8 cellular contexts compared by ENCODE assay signal in the genomic region with DNA sequence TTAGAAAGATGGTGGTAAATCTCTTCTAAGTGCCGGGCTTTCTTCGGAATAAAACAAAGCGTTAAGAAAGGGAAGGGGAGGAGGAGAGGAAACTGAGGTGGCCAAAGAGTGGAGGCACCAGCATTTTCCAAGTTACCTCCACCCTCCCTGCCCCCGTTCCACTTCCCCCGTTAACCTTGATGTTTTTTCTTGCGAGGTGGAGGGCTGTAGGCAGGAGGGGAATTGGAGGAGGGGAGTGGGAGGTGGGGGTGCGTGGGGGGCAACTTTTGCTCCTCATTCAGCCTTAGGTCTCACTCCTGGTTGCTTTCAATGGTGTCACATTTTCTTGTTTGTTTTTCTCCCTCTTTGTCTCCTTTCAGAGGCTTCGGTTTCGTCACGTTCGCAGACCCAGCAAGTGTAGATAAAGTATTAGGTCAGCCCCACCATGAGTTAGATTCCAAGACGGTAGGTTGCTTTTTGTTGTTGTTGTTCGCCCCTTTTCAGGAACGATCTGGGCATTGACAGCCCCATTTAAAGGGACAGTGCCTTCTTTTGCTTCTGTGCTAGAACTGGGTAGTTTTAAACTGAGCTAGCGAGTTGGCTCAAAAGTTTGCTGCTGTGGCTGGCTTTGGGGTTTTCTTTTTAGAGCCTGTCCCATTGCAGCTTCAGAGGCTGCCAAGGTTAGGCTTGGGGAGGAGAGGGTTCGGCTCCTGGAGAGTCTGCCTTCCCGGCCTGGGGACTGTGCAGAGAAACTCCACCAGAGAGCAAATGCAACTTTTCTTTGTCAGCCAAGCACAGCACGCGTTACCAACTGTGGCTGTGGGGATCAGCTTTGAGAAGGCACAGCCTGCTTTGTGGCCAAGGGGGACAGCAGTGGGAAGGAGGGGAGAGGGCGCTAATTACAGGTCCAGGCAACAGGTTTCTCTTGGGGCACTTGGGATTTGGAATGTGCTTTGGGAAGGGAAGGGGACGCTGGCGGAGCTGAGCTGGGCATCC. TPM values are rescaled to one million over a fixed set of nuclear protein-coding genes. Genes with fewer than 3 reads are reported as not detected.
DNase-seq lines count a peak whose midpoint lies in the region; ATAC-seq, FAIRE-seq and TF ChIP-seq lines count a peak whose summit lies in the region.

No MANE protein-coding gene starts in this region.

- FAIRE-seq in keratinocyte (lab: Jason Lieb, UNC), result no peak

- peaks cover 7% of the 10 kb centered on the region; the same call in 1 of the 2 replicates for H3K4me1 ChIP-seq in BE2C
- H3K4me1 ChIP-seq in keratinocyte (ENCODE audit: control insufficient read depth, extremely low read depth, insufficient read depth, low read length), result peaks cover 19% of the 10 kb centered on the region
- peaks cover 2 to 26% (median 22%) of the 10 kb centered on the region in 5 donors for H3K4me1 ChIP-seq in subcutaneous abdominal adipose tissue (ENCODE audit: control insufficient read depth in 5 of 5, insufficient read depth in 5 of 5, low read length in 5 of 5)

- H3K9me3 Mint-ChIP-seq in activated naive CD8-positive, alpha-beta T cell treated with anti-CD3 and anti-CD28 coated beads, Interleukin-2, amount 50 U/mL, for 24 hours, result no peaks in the 10 kb centered on the region

- peak overlapping the region; percentile 18 for H2AFZ ChIP-seq in keratinocyte (ENCODE audit: control insufficient read depth, low read length)

- H3K9me3 ChIP-seq in BE2C (no peaks in the 10 kb centered on the region), keratinocyte (ENCODE audit: control insufficient read depth, low read depth, low read length) (no peaks in the 10 kb centered on the region), subcutaneous abdominal adipose tissue (ENCODE audit: control insufficient read depth in 5 of 5, low read length in 5 of 5) (no peaks in the 10 kb centered on the region)

- H3K4me2 ChIP-seq in keratinocyte (ENCODE audit: control insufficient read depth, extremely low read depth, insufficient read depth, low read depth, low read length), result peak overlapping the region; percentile 76

- peaks cover 36% of the 10 kb centered on the region for H3K36me3 Mint-ChIP-seq in activated naive CD8-positive, alpha-beta T cell treated with anti-CD3 and anti-CD28 coated beads, Interleukin-2, amount 50 U/mL, for 24 hours (ENCODE audit: low read depth)

- DNase-seq in BE2C (no peak), HFF-Myc (ENCODE audit: extremely low read depth, low read depth) (no peak), keratinocyte (ENCODE audit: low read depth, low spot score) (no peak), HPDE6-E6E7 (ENCODE audit: extremely low spot score) (no peak)
- DNase-seq in activated naive CD8-positive, alpha-beta T cell treated with anti-CD3 and anti-CD28 coated beads, Interleukin-2, amount 50 U/mL, for 24 hours, result no peak

- peak overlapping the region; percentile 87 for H3K4me3 Mint-ChIP-seq in activated naive CD8-positive, alpha-beta T cell treated with anti-CD3 and anti-CD28 coated beads, Interleukin-2, amount 50 U/mL, for 24 hours

- no peak for ATAC-seq in activated naive CD8-positive, alpha-beta T cell treated with anti-CD3 and anti-CD28 coated beads, Interleukin-2, amount 50 U/mL, for 24 hours
- ATAC-seq in GM18870 (IDR thresholded peaks at IDR 0.05; ENCODE audit: unreplicated experiment) (no peak), GM19397 (IDR thresholded peaks at IDR 0.05; ENCODE audit: unreplicated experiment) (no peak)

- H3K9ac ChIP-seq in keratinocyte (ENCODE audit: control insufficient read depth, extremely low read depth, insufficient read depth, low read length) (peak overlapping the region; percentile 66), subcutaneous abdominal adipose tissue (ENCODE audit: low read length in 5 of 5) (peak overlapping the region in 4 of 5 donors; percentile 51 to 68 (median 60))

- H3K4me3 ChIP-seq in BE2C (ENCODE audit: low read depth, low read length) (peak overlapping the region; percentile 81), HFF-Myc (replicated peaks; ENCODE audit: low read depth, low read length) (peak overlapping the region; percentile 61), keratinocyte (ENCODE audit: control insufficient read depth in 2 of 3, extremely low read depth in 1 of 3, insufficient read depth in 2 of 3, low read depth in 1 of 3, low read length in 3 of 3) (peak overlapping the region; percentile 57 to 94 (median 88)), subcutaneous abdominal adipose tissue (ENCODE audit: low read depth in 1 of 5, low read length in 5 of 5) (peak overlapping the region; percentile 65 to 74 (median 69))

- H3K27me3 Mint-ChIP-seq in activated naive CD8-positive, alpha-beta T cell treated with anti-CD3 and anti-CD28 coated beads, Interleukin-2, amount 50 U/mL, for 24 hours, result no peaks in the 10 kb centered on the region

- H3K4me1 Mint-ChIP-seq in activated naive CD8-positive, alpha-beta T cell treated with anti-CD3 and anti-CD28 coated beads, Interleukin-2, amount 50 U/mL, for 24 hours, result peaks cover 64% of the 10 kb centered on the region

- dilution Hi-C loops in keratinocyte (cut with MboI; ENCODE audit: extremely low pct_ligation_motif_present, low sequenced_read_pairs), result no loop called here

- no peaks in the 10 kb centered on the region for H3K9me1 ChIP-seq in keratinocyte (ENCODE audit: control insufficient read depth, extremely low read depth, insufficient read depth, low read length)

- no peaks in the 10 kb centered on the region for H3K79me2 ChIP-seq in keratinocyte (ENCODE audit: control insufficient read depth, insufficient read depth, low read length)

- no peak for TF ChIP-seq CTCF in BE2C (IDR thresholded peaks at IDR 0.05; ENCODE audit: low read depth, low read length)
- no peak for TF ChIP-seq CTCF in HFF-Myc (IDR thresholded peaks at IDR 0.05; ENCODE audit: low read depth, low read length, missing control alignments)
- no peak for TF ChIP-seq CTCF in keratinocyte (optimal IDR thresholded peaks at IDR 0.05 in 1 of 3, IDR thresholded peaks at IDR 0.05 in 1 of 3, conservative IDR thresholded peaks at IDR 0.05 in 1 of 3; ENCODE audit: extremely low read depth in 1 of 3, insufficient read depth in 2 of 3, low read length in 3 of 3)

- H3K27ac Mint-ChIP-seq in activated naive CD8-positive, alpha-beta T cell treated with anti-CD3 and anti-CD28 coated beads, Interleukin-2, amount 50 U/mL, for 24 hours, result peak overlapping the region; percentile 84

- H3K27ac ChIP-seq in keratinocyte (ENCODE audit: control insufficient read depth, insufficient read depth, low read length) (peak overlapping the region; percentile 66), subcutaneous abdominal adipose tissue (ENCODE audit: low read depth, low read length) (no peak overlapping the region)

- no peaks in the 10 kb centered on the region for H3K27me3 ChIP-seq in BE2C
- no peaks in the 10 kb centered on the region for H3K27me3 ChIP-seq in keratinocyte (ENCODE audit: control insufficient read depth, extremely low read depth, insufficient read depth, low read length)
- H3K27me3 ChIP-seq in subcutaneous abdominal adipose tissue (ENCODE audit: control insufficient read depth in 5 of 5, insufficient read depth in 4 of 5, low read length in 5 of 5), result no peaks in the 10 kb centered on the region

- H3K36me3 ChIP-seq in BE2C (peaks cover 41% of the 10 kb centered on the region), keratinocyte (ENCODE audit: control insufficient read depth in 2 of 2, extremely low read depth in 1 of 2, insufficient read depth in 2 of 2, low read length in 2 of 2) (peaks cover 7% of the 10 kb centered on the region in 2 experiments), subcutaneous abdominal adipose tissue (ENCODE audit: control insufficient read depth in 5 of 5, insufficient read depth in 5 of 5, low read length in 5 of 5) (peaks cover 6 to 12% (median 8%) of the 10 kb centered on the region in 5 donors)

- no peaks in the 10 kb centered on the region for H4K20me1 ChIP-seq in keratinocyte (ENCODE audit: control insufficient read depth, extremely low read depth, insufficient read depth, low read length)

RNA-seq across cellular contexts. Expression of a gene that starts 1.9 kb away (rescaled TPM):
- polyA plus RNA-seq in BE2C (2012; ENCODE audit: insufficient read depth, insufficient read length, low read depth), result 54.7 TPM
- 16.7 to 25.0 TPM (median 22.3 TPM) in 3 replicates for polyA plus RNA-seq in keratinocyte
- 46.5 TPM for polyA plus RNA-seq in keratinocyte (2011; ENCODE audit: low read depth)
- 20.0 and 20.1 TPM in 2 replicates for polyA plus RNA-seq in keratinocyte (2011; cell fraction: cytosol; rRNA removed)
- polyA plus RNA-seq in keratinocyte (2011; cell fraction: nucleus; rRNA removed), result 28.1 and 29.8 TPM in 2 replicates
- 8.6 and 20.8 TPM in 2 replicates for polyA plus RNA-seq in keratinocyte (2012; ENCODE audit: low replicate concordance)
- polyA minus RNA-seq in keratinocyte, result 40.1 to 47.9 TPM (median 44.0 TPM) in 3 replicates
- 18.0 TPM for polyA minus RNA-seq in keratinocyte (2011; cell fraction: cytosol; rRNA and poly(A)+ RNA removed)
- polyA minus RNA-seq in keratinocyte (2011; cell fraction: nucleus; rRNA and poly(A)+ RNA removed), result 25.6 and 50.9 TPM in 2 replicates
